In genomic region chr1:204286841-204287387, GRCh38 we compare ENCODE assay signal across 8 cellular contexts.
DNase-seq lines count a peak whose midpoint lies in the region; ATAC-seq and TF ChIP-seq lines count a peak whose summit lies in the region.

No MANE protein-coding gene starts in this region.

- peaks cover 8% of the 10 kb centered on the region for H3K27me3 Mint-ChIP-seq in CD8-positive, alpha-beta T cell (ENCODE audit: low read depth)
- peaks cover 2% of the 10 kb centered on the region for H3K27me3 Mint-ChIP-seq in glutamatergic neuron (ENCODE audit: unreplicated experiment)

- peak overlapping the region; percentile 85 for H3K4me3 Mint-ChIP-seq in CD8-positive, alpha-beta T cell
- H3K4me3 Mint-ChIP-seq in glutamatergic neuron (ENCODE audit: unreplicated experiment): peak overlapping the region; percentile 85

- no peaks in the 10 kb centered on the region for H3K27me3 ChIP-seq in CD8-positive, alpha-beta T cell (ENCODE audit: insufficient read depth, low read length)
- peaks cover 0 to 49% (median 2%) of the 10 kb centered on the region in 3 donors for H3K27me3 ChIP-seq in psoas muscle (ENCODE audit: insufficient read depth in 3 of 3, low read length in 2 of 3)

- ATAC-seq in CD8-positive, alpha-beta T cell: peak; percentile 78
- ATAC-seq in psoas muscle (peak in 3 of 4 donors; percentile 35 to 58 (median 37)), HG03159 (IDR thresholded peaks at IDR 0.05; ENCODE audit: unreplicated experiment) (no peak), HG02852 (IDR thresholded peaks at IDR 0.05; ENCODE audit: unreplicated experiment) (no peak), HG03095 (IDR thresholded peaks at IDR 0.05; ENCODE audit: unreplicated experiment) (no peak)

- DNase-seq in CD8-positive, alpha-beta T cell: peak in 6 of 7 experiments; percentile 19 to 72 (median 33)
- peak; percentile 55 for DNase-seq in NCI-H146 (lab: John Stamatoyannopoulos, UW)
- peak; percentile 60 for DNase-seq in activated CD8-positive, alpha-beta memory T cell treated with anti-CD3 and anti-CD28 coated beads, Interleukin-2, amount 50 U/mL, for 48 hours
- no peak for DNase-seq in glutamatergic neuron
- DNase-seq in psoas muscle: no peak

- H3K4me1 ChIP-seq in CD8-positive, alpha-beta T cell (ENCODE audit: insufficient read depth, low read length): peaks cover 18% of the 10 kb centered on the region
- H3K4me1 ChIP-seq in psoas muscle: peaks cover 4% of the 10 kb centered on the region

- peak overlapping the region; percentile 53 for H3K4me3 ChIP-seq in CD8-positive, alpha-beta T cell (ENCODE audit: low read depth, low read length)
- peak overlapping the region; percentile 2 for H3K4me3 ChIP-seq in psoas muscle

- peak overlapping the region; percentile 33 for H3K27ac ChIP-seq in CD8-positive, alpha-beta T cell (ENCODE audit: low read depth, low read length)
- H3K27ac ChIP-seq in psoas muscle: peak overlapping the region; percentile 16

- peak overlapping the region; percentile 92 for H3K27ac Mint-ChIP-seq in CD8-positive, alpha-beta T cell
- no peak overlapping the region for H3K27ac Mint-ChIP-seq in glutamatergic neuron (ENCODE audit: unreplicated experiment)

- POLR2A ChIA-PET in CD8-positive, alpha-beta T cell (lab: Charles Lee): no interaction called here

- H3K36me3 ChIP-seq in CD8-positive, alpha-beta T cell (ENCODE audit: insufficient read depth, low read length): no peaks in the 10 kb centered on the region
- no peaks in the 10 kb centered on the region for H3K36me3 ChIP-seq in psoas muscle (ENCODE audit: insufficient read depth in 1 of 2, low read depth in 1 of 2)

- intact Hi-C loops in CD8-positive, alpha-beta T cell (cut with DNase I, micrococcal nuclease): no loop called here
- intact Hi-C loops in psoas muscle (cut with DNase I): no loop called here

- H3K9me3 ChIP-seq in CD8-positive, alpha-beta T cell (ENCODE audit: low read length): no peaks in the 10 kb centered on the region
- H3K9me3 ChIP-seq in psoas muscle: no peaks in the 10 kb centered on the region

- no peaks in the 10 kb centered on the region for H3K36me3 Mint-ChIP-seq in CD8-positive, alpha-beta T cell
- H3K36me3 Mint-ChIP-seq in glutamatergic neuron (ENCODE audit: unreplicated experiment): peaks cover 4% of the 10 kb centered on the region

- H3K9me3 Mint-ChIP-seq in CD8-positive, alpha-beta T cell: no peaks in the 10 kb centered on the region
- peaks cover 3% of the 10 kb centered on the region for H3K9me3 Mint-ChIP-seq in glutamatergic neuron (ENCODE audit: unreplicated experiment)

- peaks cover 26% of the 10 kb centered on the region for H3K4me1 Mint-ChIP-seq in CD8-positive, alpha-beta T cell (ENCODE audit: low read depth)
- peaks cover 63% of the 10 kb centered on the region for H3K4me1 Mint-ChIP-seq in glutamatergic neuron (ENCODE audit: low read depth, unreplicated experiment)

- CTCF ChIA-PET in CD8-positive, alpha-beta T cell (lab: Charles Lee): interaction anchor here (0.6 to 1.3 kb wide), 3 partner anchors 75 to 452 kb away, joined by 3 to 5 read pairs (median 5); no protein-coding TSS in a partner anchor

- TF ChIP-seq CTCF in CD8-positive, alpha-beta T cell (IDR thresholded peaks at IDR 0.05): no peak
- TF ChIP-seq CTCF in glutamatergic neuron (IDR thresholded peaks at IDR 0.05; ENCODE audit: partially characterized antibody, unreplicated experiment) (no peak), psoas muscle (IDR thresholded peaks at IDR 0.05) (no peak)

- WGBS in psoas muscle, 3 donors: 28 to 53% (median 29%) methylated on average over 8 of the region's 8 CpGs

Comparison
In these comparisons a context has a peak if more than half of its experiments do, and no peak if none do; other contexts are left out.
1. ATAC-seq: peak in CD8-positive, alpha-beta T cell (single experiment) and psoas muscle (3 of 4); none in HG03159 (single experiment), HG02852 (single experiment) and HG03095 (single experiment).
2. DNase-seq: peak in CD8-positive, alpha-beta T cell (6 of 7), NCI-H146 (single experiment) and activated CD8-positive, alpha-beta memory T cell treated with anti-CD3 and anti-CD28 coated beads, Interleukin-2, amount 50 U/mL, for 48 hours (single experiment); none in glutamatergic neuron (single experiment) and psoas muscle (0 of 2).